9 cellular contexts compared by ENCODE assay signal in genomic region chr22:49969751-49970527, GRCh38. TPM values are rescaled to one million over a fixed set of nuclear protein-coding genes. Genes with fewer than 3 reads are reported as not detected.
DNase-seq lines count a peak whose midpoint lies in the region; ATAC-seq, FAIRE-seq and TF ChIP-seq lines count a peak whose summit lies in the region.
"Had no signal": no experiment of that assay in that cellular context is flagged by ENCODE, and none has a peak within 500 bp of the region (broad histone marks: within the 10 kb centered on the region; RNA-seq: fewer than 3 reads in every experiment).

No MANE protein-coding gene starts in this region.

- H3K79me1 ChIP-seq in H1 (ENCODE audit: low read depth, low read length) = peaks cover 3% of the 10 kb centered on the region; the same call in 1 of the 2 replicates

- TF ChIP-seq POLR2A in H1 (IDR thresholded peaks at IDR 0.05; ENCODE audit: control extremely low read depth in 1 of 2, low read depth in 2 of 2, low read length in 2 of 2) = no peak

- H2BK20ac ChIP-seq in H1 (ENCODE audit: low read length) = peak overlapping the region; percentile 80; the same call in 1 of the 2 replicates

- peak overlapping the region; percentile 45 for H4K91ac ChIP-seq in H1 (replicated peaks; ENCODE audit: insufficient read length, low read length)

- no peak overlapping the region for H2AFZ ChIP-seq in H1 (ENCODE audit: low read length)

- H3K4me3 ChIP-seq in H1 (ENCODE audit: extremely low read depth in 1 of 4, insufficient read depth in 2 of 4, low read depth in 3 of 4, low read length in 4 of 4) = no peak overlapping the region

- ATAC-seq in sciatic nerve (no peak), HG03457 (IDR thresholded peaks at IDR 0.05; ENCODE audit: unreplicated experiment) (no peak)

- peak overlapping the region; percentile 68 for H3K18ac ChIP-seq in H1 (ENCODE audit: extremely low read depth, low read length)

- in situ Hi-C loops in G401 (cut with HindIII; ENCODE audit: low sequenced_read_pairs) = no loop called here

- POLR2A ChIA-PET in H1 (lab: Charles Lee; ENCODE audit: partially characterized antibody) = interaction anchor here (0.9 to 1.5 kb wide), 2 partner anchors 9 to 15 kb away, joined by 3 to 4 read pairs; partner anchors contain the start of gene PIM3

- H4K20me1 ChIP-seq in H1 (replicated peaks in 1 of 2; ENCODE audit: control insufficient read depth in 1 of 2, insufficient read depth in 2 of 2, low read length in 2 of 2) = peaks cover 0 to 11% of the 10 kb centered on the region in 2 experiments

- no peaks in the 10 kb centered on the region for H3K79me2 ChIP-seq in H1 (ENCODE audit: control insufficient read depth in 1 of 2, insufficient read depth in 2 of 2, low read length in 2 of 2)

- H2BK5ac ChIP-seq in H1 (ENCODE audit: low read depth, low read length) = 0 out of 2 replicates have a peak overlapping the region, but pooled peaks have one; percentile 1

- WGBS in H1 (ENCODE audit: extremely low coverage in 1 of 2, insufficient coverage in 1 of 2, insufficient read length in 1 of 2, insufficient replicate concordance in 2 of 2, low coverage in 1 of 2, low lambda C conversion rate in 2 of 2, missing lambda C conversion rate in 1 of 2), 2 experiments = 89% methylated on average over 7 of the region's 8 CpGs; no CpG with 5 or more reads in 1 of the 2 experiments

- no peak overlapping the region for H3K56ac ChIP-seq in H1 (replicated peaks; ENCODE audit: insufficient read length, low read depth, low read length)

- DNase-seq in ELF-1 (ENCODE audit: low read depth, low spot score) = peak; percentile 2
- DNase-seq in SK-N-DZ (ENCODE audit: low spot score) = peak; percentile 10
- DNase-seq in H1 (ENCODE audit: low read depth in 1 of 2, low spot score in 2 of 2) = peak in 1 of 2 experiments; percentile 47
- DNase-seq in sciatic nerve (ENCODE audit: low spot score) = peak; percentile 59
- no peak for DNase-seq in DMS79 (lab: John Stamatoyannopoulos, UW)
- no peak for DNase-seq in G401 (ENCODE audit: low spot score)
- DNase-seq in COLO829 (ENCODE audit: low spot score) = no peak
- DNase-seq: NCI-H2081 treated with DMSO at 0.1 percent for 48 hours had no signal

- no peak overlapping the region for H2BK120ac ChIP-seq in H1 (replicated peaks; ENCODE audit: low read depth, low read length)

- no peak overlapping the region for H3K14ac ChIP-seq in H1 (ENCODE audit: insufficient read length)

- CTCF ChIA-PET in H1 (lab: Charles Lee; ENCODE audit: partially characterized antibody) = interaction anchor here (1.1 to 2.5 kb wide), 3 partner anchors 10 to 60 kb away, joined by 4 to 8 read pairs (median 7); no protein-coding TSS in a partner anchor

- H2BK12ac ChIP-seq in H1 (ENCODE audit: low read depth, low read length) = peak overlapping the region; percentile 95; the same call in 1 of the 2 replicates

- peaks cover 6 to 33% (median 24%) of the 10 kb centered on the region in 4 experiments for H3K27me3 ChIP-seq in H1 (replicated peaks in 1 of 4; ENCODE audit: control insufficient read depth in 3 of 4, extremely low read depth in 1 of 4, insufficient read depth in 3 of 4, low read length in 3 of 4)

- H3K4ac ChIP-seq in H1 (replicated peaks; ENCODE audit: insufficient read length, low read depth, low read length) = no peak overlapping the region

- H3K23me2 ChIP-seq in H1 (ENCODE audit: low read depth, low read length) = peaks cover 18% of the 10 kb centered on the region

- peak overlapping the region; percentile 95 for H2AK5ac ChIP-seq in H1 (ENCODE audit: low read depth, low read length)

- no peak for TF ChIP-seq EP300 in H1 (IDR thresholded peaks at IDR 0.05; ENCODE audit: borderline replicate concordance in 1 of 2, low read depth in 2 of 2, low read length in 2 of 2)

- peak overlapping the region; percentile 46 to 71; a peak in 2 of 4 replicates for H3K4me2 ChIP-seq in H1 (ENCODE audit: insufficient read depth in 1 of 2, low read depth in 2 of 2, low read length in 2 of 2)

- no peaks in the 10 kb centered on the region for H3K9me3 ChIP-seq in H1 (ENCODE audit: insufficient read depth in 2 of 2, low read depth in 1 of 2, low read length in 1 of 2)

- H4K5ac ChIP-seq in H1 (ENCODE audit: insufficient read length, low read depth, low read length) = no peak overlapping the region

- TF ChIP-seq CTCF in H1 (IDR thresholded peaks at IDR 0.05; ENCODE audit: control extremely low read depth in 1 of 3, insufficient read depth in 1 of 3, low read depth in 1 of 3, low read length in 3 of 3) = no peak

- H2BK15ac ChIP-seq in H1 (ENCODE audit: low read length) = 0 out of 2 replicates have a peak overlapping the region, but pooled peaks have one; percentile 8

- no peaks in the 10 kb centered on the region; a peak in 1 of 8 replicates for H3K36me3 ChIP-seq in H1 (ENCODE audit: control insufficient read depth in 2 of 4, insufficient read depth in 4 of 4, low read length in 3 of 4)

- H4K8ac ChIP-seq in H1 (ENCODE audit: extremely low read depth, insufficient read depth, low read length) = no peak overlapping the region

- FAIRE-seq in H1 (lab: Jason Lieb, UNC) = no peak

- intact Hi-C loops in sciatic nerve (cut with DNase I) = loop anchor here (10.0 kb wide), 1 partner anchor 45 kb away; no protein-coding TSS in a partner anchor

- H3K4me1 ChIP-seq in H1 (replicated peaks in 1 of 4; ENCODE audit: control insufficient read depth in 3 of 4, insufficient read depth in 4 of 4, low read length in 3 of 4) = peaks cover 0 to 18% (median 7%) of the 10 kb centered on the region in 4 experiments; a peak in 6 of 7 replicates

- no peak for TF ChIP-seq RAD21 in H1 (IDR thresholded peaks at IDR 0.05 in 1 of 2, conservative IDR thresholded peaks at IDR 0.05 in 1 of 2; ENCODE audit: low read depth in 2 of 2, low read length in 2 of 2)

- H3K23ac ChIP-seq in H1 (ENCODE audit: insufficient read length) = no peak overlapping the region

- H3K9ac ChIP-seq in H1 (replicated peaks in 1 of 4; ENCODE audit: extremely low read depth in 1 of 4, low read depth in 3 of 4, low read length in 3 of 4) = no peak overlapping the region

- H3K27ac ChIP-seq in H1 (ENCODE audit: low read depth, low read length) = no peak overlapping the region

RNA-seq across cellular contexts. Expression of gene PIM3, which starts 9.4 kb away (rescaled TPM):
- 74.5 and 74.6 TPM in 2 replicates for polyA plus RNA-seq in SK-N-DZ (2014; cell fraction: cytosol; rRNA removed)
- polyA plus RNA-seq in SK-N-DZ (2014; cell fraction: nucleus; rRNA removed) = 113 and 127 TPM in 2 replicates
- total RNA-seq in H1 (2021; fragmentation: NEBNext Ultra II Directional; extraction: Animal tissue kit (Norgen Biotek cat#: 25700)) = 30.0 and 31.2 TPM in 2 replicates
- polyA plus RNA-seq in H1 (2011; rRNA removed) = 22.6 and 40.2 TPM in 2 replicates
- polyA plus RNA-seq in H1 (2011; cell fraction: cytosol; rRNA removed) = 20.5 TPM
- polyA plus RNA-seq in H1 (2011; cell fraction: nucleus; rRNA removed) = 43.4 TPM
- polyA plus RNA-seq in H1 (2012, experiment 1 of 2) = 16.0 to 28.8 TPM (median 24.5 TPM) in 4 replicates
- 23.8 TPM for polyA plus RNA-seq in H1 (2012, experiment 2 of 2)
- 20.9 TPM for polyA plus RNA-seq in H1 (2013, experiment 1 of 2)
- polyA plus RNA-seq in H1 (2013, experiment 2 of 2) = 21.1 TPM
- polyA minus RNA-seq in H1 (2011; rRNA and poly(A)+ RNA removed) = 3.8 and 3.9 TPM in 2 replicates
- polyA minus RNA-seq in H1 (2011; cell fraction: cytosol; rRNA and poly(A)+ RNA removed) = 17.7 TPM
- polyA minus RNA-seq in H1 (2011; cell fraction: nucleus; rRNA and poly(A)+ RNA removed) = 20.5 TPM
- 62.2 TPM for total RNA-seq in sciatic nerve
- total RNA-seq in G401 (2014; rRNA removed; shearing (Covaris generic)) = 106 and 157 TPM in 2 replicates

RNA-seq across cellular contexts. Expression of gene IL17REL, which starts 42.6 kb away (rescaled TPM):
- polyA plus RNA-seq in SK-N-DZ (2014; cell fraction: cytosol; rRNA removed) = not detected in 2 replicates
- polyA plus RNA-seq in SK-N-DZ (2014; cell fraction: nucleus; rRNA removed) = not detected in 2 replicates
- 0.08 and 0.20 TPM in 2 replicates for total RNA-seq in H1 (2021; fragmentation: NEBNext Ultra II Directional; extraction: Animal tissue kit (Norgen Biotek cat#: 25700))
- polyA plus RNA-seq in H1 (2011; rRNA removed) = 0.15 and 0.17 TPM in 2 replicates
- 0.18 TPM for polyA plus RNA-seq in H1 (2011; cell fraction: cytosol; rRNA removed)
- polyA plus RNA-seq in H1 (2011; cell fraction: nucleus; rRNA removed) = 0.63 TPM
- polyA plus RNA-seq in H1 (2012, experiment 1 of 2) = 0.10 to 0.20 TPM (median 0.13 TPM) in 4 replicates
- not detected for polyA plus RNA-seq in H1 (2012, experiment 2 of 2)
- polyA plus RNA-seq in H1 (2013, experiment 1 of 2) = 0.04 TPM
- 0.02 TPM for polyA plus RNA-seq in H1 (2013, experiment 2 of 2)
- 0.06 and 0.12 TPM in 2 replicates for polyA minus RNA-seq in H1 (2011; rRNA and poly(A)+ RNA removed)
- polyA minus RNA-seq in H1 (2011; cell fraction: cytosol; rRNA and poly(A)+ RNA removed) = 0.29 TPM
- 0.90 TPM for polyA minus RNA-seq in H1 (2011; cell fraction: nucleus; rRNA and poly(A)+ RNA removed)
- not detected for total RNA-seq in sciatic nerve
- total RNA-seq in G401 (2014; rRNA removed; shearing (Covaris generic)) = not detected in 2 replicates

RNA-seq across cellular contexts. Expression of gene CRELD2, which starts 51.5 kb away (rescaled TPM):
- polyA plus RNA-seq in SK-N-DZ (2014; cell fraction: cytosol; rRNA removed) = 31.3 and 34.1 TPM in 2 replicates
- 58.9 and 62.2 TPM in 2 replicates for polyA plus RNA-seq in SK-N-DZ (2014; cell fraction: nucleus; rRNA removed)
- 36.6 and 39.4 TPM in 2 replicates for total RNA-seq in H1 (2021; fragmentation: NEBNext Ultra II Directional; extraction: Animal tissue kit (Norgen Biotek cat#: 25700))
- polyA plus RNA-seq in H1 (2011; rRNA removed) = 24.5 and 34.3 TPM in 2 replicates
- polyA plus RNA-seq in H1 (2011; cell fraction: cytosol; rRNA removed) = 35.6 TPM
- 52.5 TPM for polyA plus RNA-seq in H1 (2011; cell fraction: nucleus; rRNA removed)
- polyA plus RNA-seq in H1 (2012, experiment 1 of 2) = 19.3 to 35.8 TPM (median 34.6 TPM) in 4 replicates
- 23.7 TPM for polyA plus RNA-seq in H1 (2012, experiment 2 of 2)
- 24.9 TPM for polyA plus RNA-seq in H1 (2013, experiment 1 of 2)
- polyA plus RNA-seq in H1 (2013, experiment 2 of 2) = 26.3 TPM
- polyA minus RNA-seq in H1 (2011; rRNA and poly(A)+ RNA removed) = 6.1 and 8.2 TPM in 2 replicates
- 8.7 TPM for polyA minus RNA-seq in H1 (2011; cell fraction: cytosol; rRNA and poly(A)+ RNA removed)
- 8.0 TPM for polyA minus RNA-seq in H1 (2011; cell fraction: nucleus; rRNA and poly(A)+ RNA removed)
- total RNA-seq in sciatic nerve = 35.8 TPM
- total RNA-seq in G401 (2014; rRNA removed; shearing (Covaris generic)) = 85.5 and 121 TPM in 2 replicates

RNA-seq across cellular contexts. Expression of gene ALG12, which starts 51.7 kb away (rescaled TPM):
- polyA plus RNA-seq in SK-N-DZ (2014; cell fraction: cytosol; rRNA removed) = 22.9 and 24.2 TPM in 2 replicates
- 33.4 and 35.5 TPM in 2 replicates for polyA plus RNA-seq in SK-N-DZ (2014; cell fraction: nucleus; rRNA removed)
- 22.5 and 25.0 TPM in 2 replicates for total RNA-seq in H1 (2021; fragmentation: NEBNext Ultra II Directional; extraction: Animal tissue kit (Norgen Biotek cat#: 25700))
- 13.4 and 24.1 TPM in 2 replicates for polyA plus RNA-seq in H1 (2011; rRNA removed)
- polyA plus RNA-seq in H1 (2011; cell fraction: cytosol; rRNA removed) = 16.1 TPM
- 28.5 TPM for polyA plus RNA-seq in H1 (2011; cell fraction: nucleus; rRNA removed)
- polyA plus RNA-seq in H1 (2012, experiment 1 of 2) = 14.6 to 25.7 TPM (median 22.3 TPM) in 4 replicates
- polyA plus RNA-seq in H1 (2012, experiment 2 of 2) = 19.9 TPM
- 23.8 TPM for polyA plus RNA-seq in H1 (2013, experiment 1 of 2)
- polyA plus RNA-seq in H1 (2013, experiment 2 of 2) = 25.7 TPM
- polyA minus RNA-seq in H1 (2011; rRNA and poly(A)+ RNA removed) = 20.3 and 23.2 TPM in 2 replicates
- 11.2 TPM for polyA minus RNA-seq in H1 (2011; cell fraction: cytosol; rRNA and poly(A)+ RNA removed)
- 7.9 TPM for polyA minus RNA-seq in H1 (2011; cell fraction: nucleus; rRNA and poly(A)+ RNA removed)
- 13.6 TPM for total RNA-seq in sciatic nerve
- total RNA-seq in G401 (2014; rRNA removed; shearing (Covaris generic)) = 23.8 and 24.1 TPM in 2 replicates

Comparison
In these comparisons a context has a peak if more than half of its experiments do, and no peak if none do; other contexts are left out.
1. DNase-seq: peak in ELF-1 (single experiment), SK-N-DZ (single experiment) and sciatic nerve (single experiment); none in DMS79 (single experiment), G401 (single experiment) and COLO829 (single experiment).